In the genomic region with DNA sequence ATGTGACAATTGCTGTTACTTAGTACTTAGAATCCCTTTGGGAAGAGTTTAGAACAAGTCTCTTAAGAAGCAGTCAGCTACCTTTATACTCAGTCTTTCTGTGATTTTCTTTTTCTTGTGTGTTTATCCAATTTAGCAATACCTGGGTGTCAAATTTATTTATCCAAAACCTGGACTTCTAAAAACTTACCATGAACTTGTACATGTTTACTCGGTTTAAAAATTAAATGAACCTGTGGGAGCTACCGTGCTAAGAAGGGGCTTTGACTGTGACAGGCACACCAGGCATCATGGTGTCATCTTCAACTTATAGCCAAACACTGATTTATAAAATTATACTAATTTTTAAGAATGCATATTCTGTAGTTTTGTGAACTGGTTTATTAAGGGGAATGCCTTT, we compare ENCODE assay signal across 8 cellular contexts.
"Had no signal": no experiment of that assay in that cellular context is flagged by ENCODE, and none has a peak within 500 bp of the region (broad histone marks: within the 10 kb centered on the region; RNA-seq: fewer than 3 reads in every experiment).

No MANE protein-coding gene starts in this region.

- FAIRE-seq: G401.6, GM12878, GM12891, GM12892, GM18507, GM19239 had no signal

- DNase-seq: GDM1, GF-D8 had no signal

- H3K4me3 ChIP-seq: GM12878 had no signal

- ATAC-seq: GM12878 had no signal
